1 cellular context compared by ENCODE assay signal in the genomic region with DNA sequence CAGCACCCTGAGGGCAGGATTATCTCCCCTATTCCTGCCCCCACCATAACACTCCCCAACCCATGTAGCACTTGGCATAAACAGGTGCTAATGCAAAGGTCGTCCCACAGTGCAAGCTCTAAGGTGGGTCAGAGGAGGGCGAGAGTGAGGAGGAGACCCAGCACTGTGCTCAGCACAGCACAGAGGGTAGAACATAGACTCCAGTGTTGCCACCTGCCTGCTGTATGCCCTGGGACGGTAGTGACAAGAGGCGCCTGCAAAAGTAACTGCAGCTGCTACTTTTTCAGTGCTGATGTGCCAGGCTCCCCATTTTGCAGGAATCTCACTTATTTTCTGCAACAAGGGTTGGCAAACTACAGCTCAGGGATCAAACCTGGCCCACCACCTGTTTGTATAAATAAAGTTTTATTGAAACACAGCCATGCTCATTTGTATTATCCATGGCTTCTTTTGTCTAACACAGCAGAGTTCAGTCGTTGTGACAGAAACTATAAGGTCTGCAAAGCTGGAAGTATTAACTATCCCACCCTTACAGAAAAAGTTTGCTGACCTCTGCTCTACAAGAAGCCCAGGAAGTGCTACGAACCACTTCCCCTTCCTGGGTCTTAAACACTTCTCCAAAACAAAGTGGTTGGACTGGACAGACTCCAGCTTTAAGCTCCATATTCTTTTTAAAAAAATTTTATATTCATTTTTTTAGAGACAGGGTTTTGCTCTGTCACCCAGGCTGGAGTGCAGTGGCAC.
TF ChIP-seq lines count a peak whose summit lies in the region.

No MANE protein-coding gene starts in this region.

TF ChIP-seq in WTC11, 78 proteins besides CTCF, POLR2A, EP300 and RAD21 (continued from another document):
- TF ChIP-seq ZNF512 (CRISPR knock-in tag; IDR thresholded peaks at IDR 0.05; ENCODE audit: borderline replicate concordance), result no peak
- TF ChIP-seq, protein P1, sequence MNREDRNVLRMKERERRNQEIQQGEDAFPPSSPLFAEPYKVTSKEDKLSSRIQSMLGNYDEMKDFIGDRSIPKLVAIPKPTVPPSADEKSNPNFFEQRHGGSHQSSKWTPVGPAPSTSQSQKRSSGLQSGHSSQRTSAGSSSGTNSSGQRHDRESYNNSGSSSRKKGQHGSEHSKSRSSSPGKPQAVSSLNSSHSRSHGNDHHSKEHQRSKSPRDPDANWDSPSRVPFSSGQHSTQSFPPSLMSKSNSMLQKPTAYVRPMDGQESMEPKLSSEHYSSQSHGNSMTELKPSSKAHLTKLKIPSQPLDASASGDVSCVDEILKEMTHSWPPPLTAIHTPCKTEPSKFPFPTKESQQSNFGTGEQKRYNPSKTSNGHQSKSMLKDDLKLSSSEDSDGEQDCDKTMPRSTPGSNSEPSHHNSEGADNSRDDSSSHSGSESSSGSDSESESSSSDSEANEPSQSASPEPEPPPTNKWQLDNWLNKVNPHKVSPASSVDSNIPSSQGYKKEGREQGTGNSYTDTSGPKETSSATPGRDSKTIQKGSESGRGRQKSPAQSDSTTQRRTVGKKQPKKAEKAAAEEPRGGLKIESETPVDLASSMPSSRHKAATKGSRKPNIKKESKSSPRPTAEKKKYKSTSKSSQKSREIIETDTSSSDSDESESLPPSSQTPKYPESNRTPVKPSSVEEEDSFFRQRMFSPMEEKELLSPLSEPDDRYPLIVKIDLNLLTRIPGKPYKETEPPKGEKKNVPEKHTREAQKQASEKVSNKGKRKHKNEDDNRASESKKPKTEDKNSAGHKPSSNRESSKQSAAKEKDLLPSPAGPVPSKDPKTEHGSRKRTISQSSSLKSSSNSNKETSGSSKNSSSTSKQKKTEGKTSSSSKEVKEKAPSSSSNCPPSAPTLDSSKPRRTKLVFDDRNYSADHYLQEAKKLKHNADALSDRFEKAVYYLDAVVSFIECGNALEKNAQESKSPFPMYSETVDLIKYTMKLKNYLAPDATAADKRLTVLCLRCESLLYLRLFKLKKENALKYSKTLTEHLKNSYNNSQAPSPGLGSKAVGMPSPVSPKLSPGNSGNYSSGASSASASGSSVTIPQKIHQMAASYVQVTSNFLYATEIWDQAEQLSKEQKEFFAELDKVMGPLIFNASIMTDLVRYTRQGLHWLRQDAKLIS (CRISPR knock-in tag; IDR thresholded peaks at IDR 0.05; ENCODE audit: borderline replicate concordance), result no peak
- no peak for TF ChIP-seq NR2C2 (CRISPR knock-in tag; IDR thresholded peaks at IDR 0.05)
- TF ChIP-seq USF2 (CRISPR knock-in tag; IDR thresholded peaks at IDR 0.05), result no peak
- no peak for TF ChIP-seq FOXK1 (CRISPR knock-in tag; IDR thresholded peaks at IDR 0.05)
- TF ChIP-seq ZNF121 (CRISPR knock-in tag; IDR thresholded peaks at IDR 0.05), result no peak
- TF ChIP-seq ZNF263 (CRISPR knock-in tag; IDR thresholded peaks at IDR 0.05; ENCODE audit: low read depth), result no peak
- TF ChIP-seq ESRRA (CRISPR knock-in tag; IDR thresholded peaks at IDR 0.05; ENCODE audit: borderline replicate concordance), result no peak
- TF ChIP-seq ZNF416 (CRISPR knock-in tag; IDR thresholded peaks at IDR 0.05), result no peak
- TF ChIP-seq ZNF423 (CRISPR knock-in tag; IDR thresholded peaks at IDR 0.05), result no peak
